Comparison of ENCODE assay signal across 2 cellular contexts in the genomic region with DNA sequence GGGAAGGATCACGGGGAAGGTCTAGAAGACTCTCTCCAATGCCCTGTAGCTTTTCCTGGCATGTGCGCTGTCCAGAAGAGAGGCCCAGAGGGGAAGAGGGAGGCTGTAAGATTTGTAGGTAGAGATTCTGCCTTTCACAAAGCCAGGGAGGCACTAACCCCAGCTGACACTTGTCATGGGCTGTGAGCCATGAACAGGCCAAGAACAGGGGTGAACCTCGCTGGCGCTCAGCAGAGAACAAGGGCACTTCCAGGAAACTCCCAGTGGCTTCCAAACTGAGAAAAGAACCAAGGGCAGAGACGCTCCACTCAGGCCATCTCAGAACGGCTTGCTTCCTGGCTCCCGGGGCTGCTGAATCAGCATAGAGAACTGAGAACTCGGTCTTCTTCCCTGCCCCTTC.
TF ChIP-seq lines count a peak whose summit lies in the region.

No MANE protein-coding gene starts in this region.

TF ChIP-seq in liver, 16 proteins besides CTCF, POLR2A, EP300 and RAD21 (continued from another document):
- no peak for TF ChIP-seq HNF4A (conservative IDR thresholded peaks at IDR 0.05)
- TF ChIP-seq EGR1 (IDR thresholded peaks at IDR 0.05; ENCODE audit: low read depth in 2 of 2) = no peak
- TF ChIP-seq TAF1 (conservative IDR thresholded peaks at IDR 0.05) = no peak
- TF ChIP-seq FOXA1 (IDR thresholded peaks at IDR 0.05) = no peak
- no peak for TF ChIP-seq JUND (IDR thresholded peaks at IDR 0.05)
- TF ChIP-seq, protein P1, sequence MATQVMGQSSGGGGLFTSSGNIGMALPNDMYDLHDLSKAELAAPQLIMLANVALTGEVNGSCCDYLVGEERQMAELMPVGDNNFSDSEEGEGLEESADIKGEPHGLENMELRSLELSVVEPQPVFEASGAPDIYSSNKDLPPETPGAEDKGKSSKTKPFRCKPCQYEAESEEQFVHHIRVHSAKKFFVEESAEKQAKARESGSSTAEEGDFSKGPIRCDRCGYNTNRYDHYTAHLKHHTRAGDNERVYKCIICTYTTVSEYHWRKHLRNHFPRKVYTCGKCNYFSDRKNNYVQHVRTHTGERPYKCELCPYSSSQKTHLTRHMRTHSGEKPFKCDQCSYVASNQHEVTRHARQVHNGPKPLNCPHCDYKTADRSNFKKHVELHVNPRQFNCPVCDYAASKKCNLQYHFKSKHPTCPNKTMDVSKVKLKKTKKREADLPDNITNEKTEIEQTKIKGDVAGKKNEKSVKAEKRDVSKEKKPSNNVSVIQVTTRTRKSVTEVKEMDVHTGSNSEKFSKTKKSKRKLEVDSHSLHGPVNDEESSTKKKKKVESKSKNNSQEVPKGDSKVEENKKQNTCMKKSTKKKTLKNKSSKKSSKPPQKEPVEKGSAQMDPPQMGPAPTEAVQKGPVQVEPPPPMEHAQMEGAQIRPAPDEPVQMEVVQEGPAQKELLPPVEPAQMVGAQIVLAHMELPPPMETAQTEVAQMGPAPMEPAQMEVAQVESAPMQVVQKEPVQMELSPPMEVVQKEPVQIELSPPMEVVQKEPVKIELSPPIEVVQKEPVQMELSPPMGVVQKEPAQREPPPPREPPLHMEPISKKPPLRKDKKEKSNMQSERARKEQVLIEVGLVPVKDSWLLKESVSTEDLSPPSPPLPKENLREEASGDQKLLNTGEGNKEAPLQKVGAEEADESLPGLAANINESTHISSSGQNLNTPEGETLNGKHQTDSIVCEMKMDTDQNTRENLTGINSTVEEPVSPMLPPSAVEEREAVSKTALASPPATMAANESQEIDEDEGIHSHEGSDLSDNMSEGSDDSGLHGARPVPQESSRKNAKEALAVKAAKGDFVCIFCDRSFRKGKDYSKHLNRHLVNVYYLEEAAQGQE (IDR thresholded peaks at IDR 0.05) = no peak
- TF ChIP-seq ATF3 (IDR thresholded peaks at IDR 0.05) = no peak
- peak; percentile 20 for TF ChIP-seq NR2F2 (IDR thresholded peaks at IDR 0.05)
- TF ChIP-seq RXRA (IDR thresholded peaks at IDR 0.05) = peak in 1 of 2 donors; percentile 3
- TF ChIP-seq SP1 (IDR thresholded peaks at IDR 0.05) = no peak
- TF ChIP-seq, protein P2, sequence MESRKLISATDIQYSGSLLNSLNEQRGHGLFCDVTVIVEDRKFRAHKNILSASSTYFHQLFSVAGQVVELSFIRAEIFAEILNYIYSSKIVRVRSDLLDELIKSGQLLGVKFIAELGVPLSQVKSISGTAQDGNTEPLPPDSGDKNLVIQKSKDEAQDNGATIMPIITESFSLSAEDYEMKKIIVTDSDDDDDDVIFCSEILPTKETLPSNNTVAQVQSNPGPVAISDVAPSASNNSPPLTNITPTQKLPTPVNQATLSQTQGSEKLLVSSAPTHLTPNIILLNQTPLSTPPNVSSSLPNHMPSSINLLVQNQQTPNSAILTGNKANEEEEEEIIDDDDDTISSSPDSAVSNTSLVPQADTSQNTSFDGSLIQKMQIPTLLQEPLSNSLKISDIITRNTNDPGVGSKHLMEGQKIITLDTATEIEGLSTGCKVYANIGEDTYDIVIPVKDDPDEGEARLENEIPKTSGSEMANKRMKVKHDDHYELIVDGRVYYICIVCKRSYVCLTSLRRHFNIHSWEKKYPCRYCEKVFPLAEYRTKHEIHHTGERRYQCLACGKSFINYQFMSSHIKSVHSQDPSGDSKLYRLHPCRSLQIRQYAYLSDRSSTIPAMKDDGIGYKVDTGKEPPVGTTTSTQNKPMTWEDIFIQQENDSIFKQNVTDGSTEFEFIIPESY (IDR thresholded peaks at IDR 0.05) = no peak

TF ChIP-seq in HepG2, 621 proteins besides CTCF, POLR2A, EP300 and RAD21 (continued from another document):
- TF ChIP-seq PAWR (CRISPR knock-in tag; IDR thresholded peaks at IDR 0.05; ENCODE audit: borderline replicate concordance) (no peak), ONECUT2 (CRISPR knock-in tag; IDR thresholded peaks at IDR 0.05) (no peak), SIX1 (CRISPR knock-in tag; IDR thresholded peaks at IDR 0.05; ENCODE audit: borderline replicate concordance) (no peak), DMAP1 (CRISPR knock-in tag; IDR thresholded peaks at IDR 0.05) (no peak), SYNCRIP (IDR thresholded peaks at IDR 0.05; ENCODE audit: insufficient read depth, low read depth, low read length) (no peak), FOXC1 (CRISPR knock-in tag; IDR thresholded peaks at IDR 0.05; ENCODE audit: borderline replicate concordance) (no peak), U2AF1 (optimal IDR thresholded peaks at IDR 0.05; ENCODE audit: low read depth, low read length) (no peak), ZNF3 (CRISPR knock-in tag; IDR thresholded peaks at IDR 0.05) (no peak), HINFP (CRISPR knock-in tag; IDR thresholded peaks at IDR 0.05; ENCODE audit: low read depth) (no peak), DRAP1 (CRISPR knock-in tag; IDR thresholded peaks at IDR 0.05) (no peak)
- TF ChIP-seq, protein P3, sequence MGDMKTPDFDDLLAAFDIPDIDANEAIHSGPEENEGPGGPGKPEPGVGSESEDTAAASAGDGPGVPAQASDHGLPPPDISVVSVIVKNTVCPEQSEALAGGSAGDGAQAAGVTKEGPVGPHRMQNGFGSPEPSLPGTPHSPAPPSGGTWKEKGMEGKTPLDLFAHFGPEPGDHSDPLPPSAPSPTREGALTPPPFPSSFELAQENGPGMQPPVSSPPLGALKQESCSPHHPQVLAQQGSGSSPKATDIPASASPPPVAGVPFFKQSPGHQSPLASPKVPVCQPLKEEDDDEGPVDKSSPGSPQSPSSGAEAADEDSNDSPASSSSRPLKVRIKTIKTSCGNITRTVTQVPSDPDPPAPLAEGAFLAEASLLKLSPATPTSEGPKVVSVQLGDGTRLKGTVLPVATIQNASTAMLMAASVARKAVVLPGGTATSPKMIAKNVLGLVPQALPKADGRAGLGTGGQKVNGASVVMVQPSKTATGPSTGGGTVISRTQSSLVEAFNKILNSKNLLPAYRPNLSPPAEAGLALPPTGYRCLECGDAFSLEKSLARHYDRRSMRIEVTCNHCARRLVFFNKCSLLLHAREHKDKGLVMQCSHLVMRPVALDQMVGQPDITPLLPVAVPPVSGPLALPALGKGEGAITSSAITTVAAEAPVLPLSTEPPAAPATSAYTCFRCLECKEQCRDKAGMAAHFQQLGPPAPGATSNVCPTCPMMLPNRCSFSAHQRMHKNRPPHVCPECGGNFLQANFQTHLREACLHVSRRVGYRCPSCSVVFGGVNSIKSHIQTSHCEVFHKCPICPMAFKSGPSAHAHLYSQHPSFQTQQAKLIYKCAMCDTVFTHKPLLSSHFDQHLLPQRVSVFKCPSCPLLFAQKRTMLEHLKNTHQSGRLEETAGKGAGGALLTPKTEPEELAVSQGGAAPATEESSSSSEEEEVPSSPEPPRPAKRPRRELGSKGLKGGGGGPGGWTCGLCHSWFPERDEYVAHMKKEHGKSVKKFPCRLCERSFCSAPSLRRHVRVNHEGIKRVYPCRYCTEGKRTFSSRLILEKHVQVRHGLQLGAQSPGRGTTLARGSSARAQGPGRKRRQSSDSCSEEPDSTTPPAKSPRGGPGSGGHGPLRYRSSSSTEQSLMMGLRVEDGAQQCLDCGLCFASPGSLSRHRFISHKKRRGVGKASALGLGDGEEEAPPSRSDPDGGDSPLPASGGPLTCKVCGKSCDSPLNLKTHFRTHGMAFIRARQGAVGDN (CRISPR knock-in tag; IDR thresholded peaks at IDR 0.05) = no peak
